Comparison of ENCODE assay signal across 20 cellular contexts in genomic region chr7:30772984-30773383, GRCh38. TPM values are rescaled to one million over a fixed set of nuclear protein-coding genes. Genes with fewer than 3 reads are reported as not detected.
"Had no signal": no experiment of that assay in that cellular context is flagged by ENCODE, and none has a peak within 500 bp of the region (broad histone marks: within the 10 kb centered on the region; RNA-seq: fewer than 3 reads in every experiment).

No MANE protein-coding gene starts in this region.

- H3K27ac Mint-ChIP-seq: activated naive CD4-positive, alpha-beta T cell treated with anti-CD3 and anti-CD28 coated beads, Interleukin-2, amount 50 U/mL, for 24 hours; stimulated activated naive B cell treated with anti-CD40 and anti-IgM and Interleukin-4, amounts not matched to agents 10 μg/mL and 1 μg/mL and 100 μg/mL, for 72 hours; T-helper 1 cell treated with Interleukin-12 subunit alpha and Interleukin-12 subunit beta and Interleukin-4 antibody, amounts not matched to agents 30 μg/mL and 1 μg/mL, for 36 hours had no signal

- H3K4me1 ChIP-seq: breast epithelium had no signal

- H3K27ac ChIP-seq: adrenal gland, breast epithelium, spleen, tibial artery had no signal

- H3K9me3 Mint-ChIP-seq: activated naive CD4-positive, alpha-beta T cell treated with anti-CD3 and anti-CD28 coated beads, Interleukin-2, amount 50 U/mL, for 24 hours; naive thymus-derived CD8-positive, alpha-beta T cell; stimulated activated naive B cell treated with anti-CD40 and anti-IgM and Interleukin-4, amounts not matched to agents 10 μg/mL and 1 μg/mL and 100 μg/mL, for 72 hours; T-helper 1 cell treated with Interleukin-12 subunit alpha and Interleukin-12 subunit beta and Interleukin-4 antibody, amounts not matched to agents 30 μg/mL and 1 μg/mL, for 36 hours had no signal

- H3K27me3 ChIP-seq: adrenal gland, breast epithelium, esophagus muscularis mucosa, sigmoid colon, spleen, tibial artery had no signal

- DNase-seq: activated CD4-positive, alpha-beta T cell treated with anti-CD3 and anti-CD28 coated beads, Interleukin-2, amount 50 U/mL, for 1 hour; activated CD8-positive, alpha-beta memory T cell treated with anti-CD3 and anti-CD28 coated beads for 24 hours; activated CD8-positive, alpha-beta memory T cell treated with anti-CD3 and anti-CD28 coated beads, Interleukin-2, amount 50 U/mL, for 48 hours; activated effector memory CD4-positive, alpha-beta T cell treated with anti-CD3 and anti-CD28 coated beads, Interleukin-2, amount 50 U/mL, for 16 hours; activated T-cell treated with anti-CD3 and anti-CD28 coated beads, Interleukin-2, amount 50 U/mL, for 48 hours; cortex of kidney; naive thymus-derived CD8-positive, alpha-beta T cell; nucleus accumbens; spleen; stimulated activated CD4-positive, alpha-beta T cell treated with anti-CD3 and anti-CD28 coated beads, Interleukin-4, amount 100 ng/mL, for 4 hours; stimulated activated naive B cell treated with anti-CD40 and anti-IgM and Interleukin-4, amounts not matched to agents 10 μg/mL and 1 μg/mL and 100 μg/mL, for 72 hours; tibial artery had no signal

- ATAC-seq: activated CD4-positive, CD25-positive, alpha-beta regulatory T cell treated with anti-CD3 and anti-CD28 coated beads, Interleukin-2, amount 50 U/mL, for 24 hours; naive thymus-derived CD8-positive, alpha-beta T cell; stimulated activated naive B cell treated with anti-CD40 and anti-IgM and Interleukin-4, amounts not matched to agents 10 μg/mL and 1 μg/mL and 100 μg/mL, for 72 hours had no signal

- H3K36me3 ChIP-seq: adrenal gland, breast epithelium, esophagus muscularis mucosa, sigmoid colon, spleen, tibial artery had no signal

- H3K27me3 Mint-ChIP-seq: activated naive CD4-positive, alpha-beta T cell treated with anti-CD3 and anti-CD28 coated beads, Interleukin-2, amount 50 U/mL, for 24 hours; naive thymus-derived CD8-positive, alpha-beta T cell; stimulated activated naive B cell treated with anti-CD40 and anti-IgM and Interleukin-4, amounts not matched to agents 10 μg/mL and 1 μg/mL and 100 μg/mL, for 72 hours had no signal

- H3K9me3 ChIP-seq: adrenal gland, breast epithelium, esophagus muscularis mucosa, sigmoid colon, spleen, tibial artery had no signal

- H3K36me3 Mint-ChIP-seq: activated naive CD4-positive, alpha-beta T cell treated with anti-CD3 and anti-CD28 coated beads, Interleukin-2, amount 50 U/mL, for 24 hours; naive thymus-derived CD8-positive, alpha-beta T cell; stimulated activated naive B cell treated with anti-CD40 and anti-IgM and Interleukin-4, amounts not matched to agents 10 μg/mL and 1 μg/mL and 100 μg/mL, for 72 hours had no signal

RNA-seq across cellular contexts. Expression of gene INMT, which starts 21.0 kb away (rescaled TPM):
- total RNA-seq: renal cortical epithelial cell had no signal
- polyA plus RNA-seq: naive thymus-derived CD8-positive, alpha-beta T cell had no signal
